In genomic region chr10:124656113-124656490, GRCh38 we compare ENCODE assay signal across 23 cellular contexts.
A peak's percentile ranks its signal among the peaks of the same experiment; 100 is the strongest.
DNase-seq lines count a peak whose midpoint lies in the region; ATAC-seq and TF ChIP-seq lines count a peak whose summit lies in the region.
"Had no signal": no experiment of that assay in that cellular context is flagged by ENCODE, and none has a peak within 500 bp of the region (broad histone marks: within the 10 kb centered on the region; RNA-seq: fewer than 3 reads in every experiment).

No MANE protein-coding gene starts in this region.

- no peak for TF ChIP-seq CTCF in CD4-positive, alpha-beta T cell (IDR thresholded peaks at IDR 0.05)
- no peak for TF ChIP-seq CTCF in progenitor cell of endocrine pancreas (IDR thresholded peaks at IDR 0.05; ENCODE audit: unreplicated experiment)

- no peak overlapping the region for H3K27ac ChIP-seq in CD4-positive, alpha-beta T cell (ENCODE audit: low read depth, low read length)
- H3K27ac ChIP-seq in KOPT-K1 (ENCODE audit: low read depth, low read length, poor library complexity, severe bottlenecking) (peak overlapping the region; percentile 70), SJCRH30 (no peak overlapping the region)
- H3K27ac ChIP-seq: ascending aorta had no signal

- POLR2A ChIA-PET in CD4-positive, alpha-beta T cell (lab: Charles Lee) = interaction anchor here (0.7 kb wide), 1 partner anchor 63 kb away, joined by 3 read pairs; no protein-coding TSS in a partner anchor

- 0 out of 2 replicates have a peak, but pooled peaks cover 13% of the 10 kb centered on the region for H3K36me3 ChIP-seq in KOPT-K1 (ENCODE audit: insufficient read depth, low read length)
- H3K36me3 ChIP-seq in SJCRH30 = no peaks in the 10 kb centered on the region
- H3K36me3 ChIP-seq: ascending aorta had no signal

- H3K27ac Mint-ChIP-seq in CD4-positive, alpha-beta T cell = peak overlapping the region; percentile 65
- H3K27ac Mint-ChIP-seq in effector memory CD8-positive, alpha-beta T cell = peak overlapping the region; percentile 99 to 100
- H3K27ac Mint-ChIP-seq in progenitor cell of endocrine pancreas = peak overlapping the region; percentile 23
- H3K27ac Mint-ChIP-seq: activated CD4-positive, alpha-beta T cell treated with anti-CD3 and anti-CD28 coated beads, Interleukin-2, amount 10 ng/mL, durations not matched to agents 24 days and 14 days; activated naive CD8-positive, alpha-beta T cell had no signal

- DNase-seq in CD4-positive, alpha-beta T cell = no peak
- DNase-seq in effector memory CD8-positive, alpha-beta T cell = no peak
- no peak for DNase-seq in progenitor cell of endocrine pancreas (ENCODE audit: low spot score, unreplicated experiment)
- DNase-seq in SJCRH30 = no peak
- no peak for DNase-seq in NCI-H526 (lab: John Stamatoyannopoulos, UW)
- DNase-seq: activated CD4-positive, alpha-beta T cell treated with anti-CD3 and anti-CD28 coated beads, Interleukin-2, amount 10 ng/mL, durations not matched to agents 24 days and 14 days; central memory CD4-positive, alpha-beta T cell; DMS79 treated with DMSO at 0.1 percent for 48 hours; GOT3; head of caudate nucleus; KG1; left colon; mesenchymal stem cell; NCI-H1694; NCI-H526 treated with DMSO at 0.1 percent for 48 hours; retina; SK-N-SH; stomach; trophoblast cell had no signal

- CTCF ChIA-PET in CD4-positive, alpha-beta T cell (lab: Charles Lee) = interaction anchor here (1.6 kb wide), 1 partner anchor 63 kb away, joined by 4 read pairs; no protein-coding TSS in a partner anchor

- no peaks in the 10 kb centered on the region for H3K9me3 ChIP-seq in CD4-positive, alpha-beta T cell (ENCODE audit: control insufficient read depth, low read length)
- H3K9me3 ChIP-seq in KOPT-K1 (ENCODE audit: insufficient read depth, low read length, poor library complexity, severe bottlenecking) = no peaks in the 10 kb centered on the region
- no peaks in the 10 kb centered on the region for H3K9me3 ChIP-seq in SJCRH30 (replicated peaks)
- H3K9me3 ChIP-seq: ascending aorta, SK-N-SH, stomach had no signal

- H3K4me3 ChIP-seq in SJCRH30 = no peak overlapping the region
- H3K4me3 ChIP-seq: ascending aorta, stomach had no signal

- peaks cover 12% of the 10 kb centered on the region for H3K36me3 Mint-ChIP-seq in CD4-positive, alpha-beta T cell (ENCODE audit: low read depth)
- H3K36me3 Mint-ChIP-seq in effector memory CD8-positive, alpha-beta T cell (ENCODE audit: insufficient read depth) = peaks cover 59% of the 10 kb centered on the region
- H3K36me3 Mint-ChIP-seq in progenitor cell of endocrine pancreas (ENCODE audit: insufficient read depth) = peaks cover 4% of the 10 kb centered on the region

- no peaks in the 10 kb centered on the region for H3K27me3 Mint-ChIP-seq in CD4-positive, alpha-beta T cell
- H3K27me3 Mint-ChIP-seq in effector memory CD8-positive, alpha-beta T cell = no peaks in the 10 kb centered on the region
- no peaks in the 10 kb centered on the region for H3K27me3 Mint-ChIP-seq in progenitor cell of endocrine pancreas
- H3K27me3 Mint-ChIP-seq: activated CD4-positive, alpha-beta T cell treated with anti-CD3 and anti-CD28 coated beads, Interleukin-2, amount 10 ng/mL, durations not matched to agents 24 days and 14 days; activated naive CD8-positive, alpha-beta T cell had no signal

- ATAC-seq in CD4-positive, alpha-beta T cell (ENCODE audit: poor library complexity) = no peak
- ATAC-seq in effector memory CD8-positive, alpha-beta T cell (replicated peaks) = no peak
- no peak for ATAC-seq in HG03175 (IDR thresholded peaks at IDR 0.05; ENCODE audit: unreplicated experiment)
- ATAC-seq: left colon had no signal

- intact Hi-C loops in CD4-positive, alpha-beta T cell (cut with DNase I, micrococcal nuclease) = no loop called here

- H3K4me1 Mint-ChIP-seq in CD4-positive, alpha-beta T cell (ENCODE audit: low read depth) = peaks cover 92% of the 10 kb centered on the region
- peaks cover 81 to 86% of the 10 kb centered on the region in 2 donors for H3K4me1 Mint-ChIP-seq in effector memory CD8-positive, alpha-beta T cell (ENCODE audit: low read depth in 2 of 2)
- peaks cover 2% of the 10 kb centered on the region for H3K4me1 Mint-ChIP-seq in progenitor cell of endocrine pancreas (ENCODE audit: low read depth)

- no peaks in the 10 kb centered on the region for H3K27me3 ChIP-seq in CD4-positive, alpha-beta T cell (ENCODE audit: control insufficient read depth, insufficient read depth, low read length)
- H3K27me3 ChIP-seq in SJCRH30 = no peaks in the 10 kb centered on the region
- H3K27me3 ChIP-seq: ascending aorta, stomach had no signal

- H3K4me3 Mint-ChIP-seq in CD4-positive, alpha-beta T cell = no peak overlapping the region
- H3K4me3 Mint-ChIP-seq in effector memory CD8-positive, alpha-beta T cell = peak overlapping the region; percentile 6 to 52
- H3K4me3 Mint-ChIP-seq in progenitor cell of endocrine pancreas (ENCODE audit: low read depth) = no peak overlapping the region
- H3K4me3 Mint-ChIP-seq: activated CD4-positive, alpha-beta T cell treated with anti-CD3 and anti-CD28 coated beads, Interleukin-2, amount 10 ng/mL, durations not matched to agents 24 days and 14 days; activated naive CD8-positive, alpha-beta T cell had no signal

- H3K9me3 Mint-ChIP-seq in CD4-positive, alpha-beta T cell = no peaks in the 10 kb centered on the region
- H3K9me3 Mint-ChIP-seq in effector memory CD8-positive, alpha-beta T cell = no peaks in the 10 kb centered on the region
- H3K9me3 Mint-ChIP-seq in progenitor cell of endocrine pancreas (ENCODE audit: low read depth) = no peaks in the 10 kb centered on the region
- H3K9me3 Mint-ChIP-seq: activated CD4-positive, alpha-beta T cell treated with anti-CD3 and anti-CD28 coated beads, Interleukin-2, amount 10 ng/mL, durations not matched to agents 24 days and 14 days had no signal

- peaks cover 15% of the 10 kb centered on the region for H3K4me1 ChIP-seq in SJCRH30

Comparison
In these comparisons a context has a peak if more than half of its experiments do, and no peak if none do; other contexts are left out.
1. H3K27ac Mint-ChIP-seq: peak in every context shown above with its lines; median percentile 100 in effector memory CD8-positive, alpha-beta T cell; 65 in CD4-positive, alpha-beta T cell; 23 in progenitor cell of endocrine pancreas.
2. H3K4me3 Mint-ChIP-seq: peak in effector memory CD8-positive, alpha-beta T cell (2 of 2); none in CD4-positive, alpha-beta T cell (single experiment) and progenitor cell of endocrine pancreas (single experiment).